In the genomic region with DNA sequence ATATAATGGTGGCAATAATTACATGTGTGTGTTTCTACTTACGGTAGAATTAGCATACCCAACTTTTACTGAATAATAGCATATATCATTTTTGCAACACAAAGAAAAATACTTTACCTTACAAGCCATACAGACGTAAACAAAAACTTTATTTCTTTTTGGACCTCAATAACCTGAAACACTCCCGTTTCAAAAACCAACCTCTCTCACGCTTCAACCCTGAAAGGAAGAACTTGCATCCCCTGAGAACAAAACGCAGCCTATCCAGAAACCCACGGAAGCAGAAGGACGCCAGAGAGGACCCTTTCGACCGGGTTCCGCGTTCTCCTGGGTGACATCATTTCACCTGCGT, we compare ENCODE assay signal across 1 cellular context.
A peak's percentile ranks its signal among the peaks of the same experiment; 100 is the strongest.
TF ChIP-seq lines count a peak whose summit lies in the region.

TSS of gene RNF38 (minus strand) at position 290 of the 352 bp plus-strand sequence. CDS start at position 129, 161 bp downstream.

TF ChIP-seq in K562, 482 proteins besides CTCF, POLR2A, EP300 and RAD21 (continued from another document and continues in another):
- peak; percentile 83 for TF ChIP-seq JUND (IDR thresholded peaks at IDR 0.05; ENCODE audit: borderline replicate concordance, low read depth, low read length)
- peak; percentile 58; the same call in 1 of the 3 replicates for TF ChIP-seq JUND (tag; IDR thresholded peaks at IDR 0.05; ENCODE audit: borderline replicate concordance, low read depth, low read length)
- TF ChIP-seq XRCC5 (IDR thresholded peaks at IDR 0.05; ENCODE audit: low read depth, low read length) = no peak
- TF ChIP-seq, protein P1, sequence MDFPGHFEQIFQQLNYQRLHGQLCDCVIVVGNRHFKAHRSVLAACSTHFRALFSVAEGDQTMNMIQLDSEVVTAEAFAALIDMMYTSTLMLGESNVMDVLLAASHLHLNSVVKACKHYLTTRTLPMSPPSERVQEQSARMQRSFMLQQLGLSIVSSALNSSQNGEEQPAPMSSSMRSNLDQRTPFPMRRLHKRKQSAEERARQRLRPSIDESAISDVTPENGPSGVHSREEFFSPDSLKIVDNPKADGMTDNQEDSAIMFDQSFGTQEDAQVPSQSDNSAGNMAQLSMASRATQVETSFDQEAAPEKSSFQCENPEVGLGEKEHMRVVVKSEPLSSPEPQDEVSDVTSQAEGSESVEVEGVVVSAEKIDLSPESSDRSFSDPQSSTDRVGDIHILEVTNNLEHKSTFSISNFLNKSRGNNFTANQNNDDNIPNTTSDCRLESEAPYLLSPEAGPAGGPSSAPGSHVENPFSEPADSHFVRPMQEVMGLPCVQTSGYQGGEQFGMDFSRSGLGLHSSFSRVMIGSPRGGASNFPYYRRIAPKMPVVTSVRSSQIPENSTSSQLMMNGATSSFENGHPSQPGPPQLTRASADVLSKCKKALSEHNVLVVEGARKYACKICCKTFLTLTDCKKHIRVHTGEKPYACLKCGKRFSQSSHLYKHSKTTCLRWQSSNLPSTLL (IDR thresholded peaks at IDR 0.05) = peak; percentile 54; the same call in 1 of the 2 replicates
- TF ChIP-seq MXI1 (IDR thresholded peaks at IDR 0.05; ENCODE audit: low read depth, low read length) = no peak
- TF ChIP-seq POLR2H (tag; IDR thresholded peaks at IDR 0.05; ENCODE audit: low read depth) = no peak
- TF ChIP-seq ZNF695 (CRISPR knock-in tag; IDR thresholded peaks at IDR 0.05) = no peak
- TF ChIP-seq, protein P2, sequence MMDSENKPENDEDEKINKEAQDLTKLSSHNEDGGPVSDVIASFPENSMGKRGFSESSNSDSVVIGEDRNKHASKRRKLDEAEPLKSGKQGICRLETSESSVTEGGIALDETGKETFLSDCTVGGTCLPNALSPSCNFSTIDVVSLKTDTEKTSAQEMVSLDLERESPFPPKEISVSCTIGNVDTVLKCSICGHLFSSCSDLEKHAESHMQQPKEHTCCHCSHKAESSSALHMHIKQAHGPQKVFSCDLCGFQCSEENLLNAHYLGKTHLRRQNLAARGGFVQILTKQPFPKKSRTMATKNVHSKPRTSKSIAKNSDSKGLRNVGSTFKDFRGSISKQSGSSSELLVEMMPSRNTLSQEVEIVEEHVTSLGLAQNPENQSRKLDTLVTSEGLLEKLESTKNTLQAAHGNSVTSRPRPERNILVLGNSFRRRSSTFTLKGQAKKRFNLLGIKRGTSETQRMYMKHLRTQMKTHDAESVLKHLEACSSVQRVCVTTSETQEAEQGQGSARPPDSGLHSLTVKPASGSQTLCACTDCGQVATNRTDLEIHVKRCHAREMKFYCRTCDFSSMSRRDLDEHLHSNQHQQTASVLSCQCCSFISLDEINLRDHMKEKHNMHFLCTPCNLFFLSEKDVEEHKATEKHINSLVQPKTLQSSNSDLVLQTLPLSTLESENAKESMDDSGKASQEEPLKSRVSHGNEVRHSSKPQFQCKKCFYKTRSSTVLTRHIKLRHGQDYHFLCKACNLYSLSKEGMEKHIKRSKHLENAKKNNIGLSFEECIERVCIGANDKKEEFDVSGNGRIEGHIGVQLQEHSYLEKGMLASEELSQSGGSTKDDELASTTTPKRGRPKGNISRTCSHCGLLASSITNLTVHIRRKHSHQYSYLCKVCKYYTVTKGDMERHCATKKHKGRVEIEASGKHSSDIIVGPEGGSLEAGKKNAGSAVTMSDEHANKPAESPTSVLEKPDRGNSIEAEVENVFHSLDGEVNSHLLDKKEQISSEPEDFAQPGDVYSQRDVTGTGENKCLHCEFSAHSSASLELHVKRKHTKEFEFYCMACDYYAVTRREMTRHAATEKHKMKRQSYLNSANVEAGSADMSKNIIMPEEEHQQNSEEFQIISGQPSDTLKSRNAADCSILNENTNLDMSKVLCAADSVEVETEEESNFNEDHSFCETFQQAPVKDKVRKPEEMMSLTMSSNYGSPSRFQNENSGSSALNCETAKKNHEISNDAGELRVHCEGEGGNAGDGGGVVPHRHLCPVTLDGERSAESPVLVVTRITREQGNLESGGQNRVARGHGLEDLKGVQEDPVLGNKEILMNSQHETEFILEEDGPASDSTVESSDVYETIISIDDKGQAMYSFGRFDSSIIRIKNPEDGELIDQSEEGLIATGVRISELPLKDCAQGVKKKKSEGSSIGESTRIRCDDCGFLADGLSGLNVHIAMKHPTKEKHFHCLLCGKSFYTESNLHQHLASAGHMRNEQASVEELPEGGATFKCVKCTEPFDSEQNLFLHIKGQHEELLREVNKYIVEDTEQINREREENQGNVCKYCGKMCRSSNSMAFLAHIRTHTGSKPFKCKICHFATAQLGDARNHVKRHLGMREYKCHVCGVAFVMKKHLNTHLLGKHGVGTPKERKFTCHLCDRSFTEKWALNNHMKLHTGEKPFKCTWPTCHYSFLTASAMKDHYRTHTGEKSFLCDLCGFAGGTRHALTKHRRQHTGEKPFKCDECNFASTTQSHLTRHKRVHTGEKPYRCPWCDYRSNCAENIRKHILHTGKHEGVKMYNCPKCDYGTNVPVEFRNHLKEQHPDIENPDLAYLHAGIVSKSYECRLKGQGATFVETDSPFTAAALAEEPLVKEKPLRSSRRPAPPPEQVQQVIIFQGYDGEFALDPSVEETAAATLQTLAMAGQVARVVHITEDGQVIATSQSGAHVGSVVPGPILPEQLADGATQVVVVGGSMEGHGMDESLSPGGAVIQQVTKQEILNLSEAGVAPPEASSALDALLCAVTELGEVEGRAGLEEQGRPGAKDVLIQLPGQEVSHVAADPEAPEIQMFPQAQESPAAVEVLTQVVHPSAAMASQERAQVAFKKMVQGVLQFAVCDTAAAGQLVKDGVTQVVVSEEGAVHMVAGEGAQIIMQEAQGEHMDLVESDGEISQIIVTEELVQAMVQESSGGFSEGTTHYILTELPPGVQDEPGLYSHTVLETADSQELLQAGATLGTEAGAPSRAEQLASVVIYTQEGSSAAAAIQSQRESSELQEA (IDR thresholded peaks at IDR 0.05; ENCODE audit: low read depth) = no peak
- no peak for TF ChIP-seq ZNF12 (CRISPR knock-in tag; IDR thresholded peaks at IDR 0.05)
- TF ChIP-seq SNRNP70 (optimal IDR thresholded peaks at IDR 0.05; ENCODE audit: low read depth, low read length) = no peak
- TF ChIP-seq, protein P3, sequence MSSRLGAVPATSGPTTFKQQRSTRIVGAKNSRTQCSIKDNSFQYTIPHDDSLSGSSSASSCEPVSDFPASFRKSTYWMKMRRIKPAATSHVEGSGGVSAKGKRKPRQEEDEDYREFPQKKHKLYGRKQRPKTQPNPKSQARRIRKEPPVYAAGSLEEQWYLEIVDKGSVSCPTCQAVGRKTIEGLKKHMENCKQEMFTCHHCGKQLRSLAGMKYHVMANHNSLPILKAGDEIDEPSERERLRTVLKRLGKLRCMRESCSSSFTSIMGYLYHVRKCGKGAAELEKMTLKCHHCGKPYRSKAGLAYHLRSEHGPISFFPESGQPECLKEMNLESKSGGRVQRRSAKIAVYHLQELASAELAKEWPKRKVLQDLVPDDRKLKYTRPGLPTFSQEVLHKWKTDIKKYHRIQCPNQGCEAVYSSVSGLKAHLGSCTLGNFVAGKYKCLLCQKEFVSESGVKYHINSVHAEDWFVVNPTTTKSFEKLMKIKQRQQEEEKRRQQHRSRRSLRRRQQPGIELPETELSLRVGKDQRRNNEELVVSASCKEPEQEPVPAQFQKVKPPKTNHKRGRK (tag; IDR thresholded peaks at IDR 0.05) = no peak
- TF ChIP-seq, protein P4, sequence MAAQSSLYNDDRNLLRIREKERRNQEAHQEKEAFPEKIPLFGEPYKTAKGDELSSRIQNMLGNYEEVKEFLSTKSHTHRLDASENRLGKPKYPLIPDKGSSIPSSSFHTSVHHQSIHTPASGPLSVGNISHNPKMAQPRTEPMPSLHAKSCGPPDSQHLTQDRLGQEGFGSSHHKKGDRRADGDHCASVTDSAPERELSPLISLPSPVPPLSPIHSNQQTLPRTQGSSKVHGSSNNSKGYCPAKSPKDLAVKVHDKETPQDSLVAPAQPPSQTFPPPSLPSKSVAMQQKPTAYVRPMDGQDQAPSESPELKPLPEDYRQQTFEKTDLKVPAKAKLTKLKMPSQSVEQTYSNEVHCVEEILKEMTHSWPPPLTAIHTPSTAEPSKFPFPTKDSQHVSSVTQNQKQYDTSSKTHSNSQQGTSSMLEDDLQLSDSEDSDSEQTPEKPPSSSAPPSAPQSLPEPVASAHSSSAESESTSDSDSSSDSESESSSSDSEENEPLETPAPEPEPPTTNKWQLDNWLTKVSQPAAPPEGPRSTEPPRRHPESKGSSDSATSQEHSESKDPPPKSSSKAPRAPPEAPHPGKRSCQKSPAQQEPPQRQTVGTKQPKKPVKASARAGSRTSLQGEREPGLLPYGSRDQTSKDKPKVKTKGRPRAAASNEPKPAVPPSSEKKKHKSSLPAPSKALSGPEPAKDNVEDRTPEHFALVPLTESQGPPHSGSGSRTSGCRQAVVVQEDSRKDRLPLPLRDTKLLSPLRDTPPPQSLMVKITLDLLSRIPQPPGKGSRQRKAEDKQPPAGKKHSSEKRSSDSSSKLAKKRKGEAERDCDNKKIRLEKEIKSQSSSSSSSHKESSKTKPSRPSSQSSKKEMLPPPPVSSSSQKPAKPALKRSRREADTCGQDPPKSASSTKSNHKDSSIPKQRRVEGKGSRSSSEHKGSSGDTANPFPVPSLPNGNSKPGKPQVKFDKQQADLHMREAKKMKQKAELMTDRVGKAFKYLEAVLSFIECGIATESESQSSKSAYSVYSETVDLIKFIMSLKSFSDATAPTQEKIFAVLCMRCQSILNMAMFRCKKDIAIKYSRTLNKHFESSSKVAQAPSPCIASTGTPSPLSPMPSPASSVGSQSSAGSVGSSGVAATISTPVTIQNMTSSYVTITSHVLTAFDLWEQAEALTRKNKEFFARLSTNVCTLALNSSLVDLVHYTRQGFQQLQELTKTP (IDR thresholded peaks at IDR 0.05; ENCODE audit: low read depth in 1 of 2, partially characterized antibody in 2 of 2) = no peak
- TF ChIP-seq ZNF766 (CRISPR knock-in tag; conservative IDR thresholded peaks at IDR 0.05) = no peak
- no peak for TF ChIP-seq ZNF274 (IDR thresholded peaks at IDR 0.05; ENCODE audit: borderline replicate concordance, low read depth, low read length)
- no peak for TF ChIP-seq REST (CRISPR knock-in tag; IDR thresholded peaks at IDR 0.05; ENCODE audit: low read depth)
- 0 out of 2 replicates have a peak, but pooled peaks have one; percentile 1 for TF ChIP-seq SPI1 (IDR thresholded peaks at IDR 0.05; ENCODE audit: borderline replicate concordance, low read depth, low read length)
- TF ChIP-seq JUNB (CRISPR knock-in tag; conservative IDR thresholded peaks at IDR 0.05) = no peak
- no peak for TF ChIP-seq FOXJ3 (CRISPR knock-in tag; IDR thresholded peaks at IDR 0.05)
- TF ChIP-seq ZNF146 (CRISPR knock-in tag; IDR thresholded peaks at IDR 0.05; ENCODE audit: unreplicated experiment) = no peak
- no peak for TF ChIP-seq ZBED1 (IDR thresholded peaks at IDR 0.05)
- no peak for TF ChIP-seq RFX7 (CRISPR knock-in tag; IDR thresholded peaks at IDR 0.05)
